In the genomic region with DNA sequence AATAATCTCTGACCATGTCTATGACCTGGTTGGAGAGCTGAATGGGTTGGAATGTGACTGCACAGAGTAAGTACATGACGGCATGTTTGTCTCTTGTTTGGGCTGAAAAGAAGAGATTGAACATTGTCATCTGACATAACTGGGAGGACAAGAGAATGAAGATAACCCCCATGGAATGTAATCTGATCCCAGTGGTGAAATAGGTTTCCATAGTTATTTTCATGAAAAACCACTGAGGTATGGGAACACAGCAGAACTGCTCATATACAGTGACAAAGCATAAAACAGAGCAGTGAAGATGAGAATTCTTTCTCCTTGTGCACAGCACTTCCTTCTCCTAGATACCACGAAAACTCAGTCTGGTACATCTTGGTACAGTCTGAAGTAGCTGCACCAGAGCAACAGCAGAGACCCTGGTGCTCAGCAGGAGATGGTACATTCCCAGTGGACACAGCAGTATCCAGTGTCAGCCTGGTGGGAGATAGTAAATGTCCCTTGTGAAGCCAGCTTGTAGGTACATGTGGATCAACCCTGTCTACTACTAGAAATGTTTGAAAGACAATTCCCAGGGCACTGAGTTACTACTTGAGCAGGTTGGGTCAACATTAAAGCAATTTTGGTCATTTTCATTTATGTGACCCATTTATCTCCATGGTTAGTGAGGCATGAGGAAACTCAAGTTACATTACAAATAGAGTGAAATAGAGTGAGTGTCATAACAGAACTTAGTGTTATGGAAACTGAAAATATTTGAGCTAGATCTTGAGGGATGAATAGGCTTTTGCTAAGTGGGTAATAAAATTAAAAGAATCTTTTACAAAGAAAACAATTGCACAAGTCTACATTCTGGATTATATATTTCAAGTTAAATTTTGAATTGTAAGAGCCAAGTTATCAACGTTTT, we compare ENCODE assay signal across 11 cellular contexts.
DNase-seq lines count a peak whose midpoint lies in the region; ATAC-seq and TF ChIP-seq lines count a peak whose summit lies in the region.
"Had no signal": no experiment of that assay in that cellular context is flagged by ENCODE, and none has a peak within 500 bp of the region (broad histone marks: within the 10 kb centered on the region; RNA-seq: fewer than 3 reads in every experiment).

No MANE protein-coding gene starts in this region.

- H3K4me3 ChIP-seq in left lung, result no peak overlapping the region
- H3K4me3 ChIP-seq: lung had no signal

- no peaks in the 10 kb centered on the region; the same call in 1 of the 2 replicates for H3K27me3 Mint-ChIP-seq in HFFc6 (ENCODE audit: insufficient read depth)
- H3K27me3 Mint-ChIP-seq in activated T-cell treated with anti-CD3 and anti-CD28 coated beads, Interleukin-2, amount 50 U/mL, for 4 hours (ENCODE audit: low read depth), result no peaks in the 10 kb centered on the region

- peak overlapping the region; percentile 99 for H3K27ac Mint-ChIP-seq in HFFc6
- H3K27ac Mint-ChIP-seq: activated CD8-positive, alpha-beta T cell treated with anti-CD3 and anti-CD28 coated beads, Interleukin-2, amount 10 ng/mL, durations not matched to agents 7 days and 5 days had no signal

- no peaks in the 10 kb centered on the region for H3K36me3 Mint-ChIP-seq in HFFc6 (ENCODE audit: low read depth)
- H3K36me3 Mint-ChIP-seq in activated T-cell treated with anti-CD3 and anti-CD28 coated beads, Interleukin-2, amount 50 U/mL, for 4 hours (ENCODE audit: insufficient read depth), result no peaks in the 10 kb centered on the region

- H3K27ac ChIP-seq in left lung, result peak overlapping the region in 1 of 2 donors; percentile 46
- H3K27ac ChIP-seq in RWPE1, result no peak overlapping the region

- DNase-seq in HFFc6 (peak; percentile 74), NCI-H748 treated with DMSO at 0.1 percent for 48 hours (lab: John Stamatoyannopoulos, UW) (peak; percentile 59), left lung (no peak), NCI-H187 treated with DMSO at 0.1 percent for 48 hours (lab: John Stamatoyannopoulos, UW) (no peak), RWPE1 (ENCODE audit: low spot score) (no peak), iPS-NIHi7 (ENCODE audit: extremely low spot score) (no peak)
- DNase-seq in activated T-cell treated with anti-CD3 and anti-CD28 coated beads, Interleukin-2, amount 50 U/mL, for 4 hours, result no peak
- DNase-seq: activated CD8-positive, alpha-beta T cell treated with anti-CD3 and anti-CD28 coated beads, Interleukin-2, amount 10 ng/mL, durations not matched to agents 7 days and 5 days; dermis blood vessel endothelial cell had no signal

- intact Hi-C loops in left lung (cut with DNase I), result no loop called here

- CTCF ChIA-PET in RWPE1 (lab: Yijun Ruan, JAX), result no interaction called here

- H3K9me3 Mint-ChIP-seq in HFFc6, result no peaks in the 10 kb centered on the region
- no peaks in the 10 kb centered on the region for H3K9me3 Mint-ChIP-seq in activated T-cell treated with anti-CD3 and anti-CD28 coated beads, Interleukin-2, amount 50 U/mL, for 4 hours

- no peaks in the 10 kb centered on the region for H3K27me3 ChIP-seq in left lung

- ATAC-seq in GM18498 (IDR thresholded peaks at IDR 0.05; ENCODE audit: unreplicated experiment) (peak; percentile 66), left lung (peak; percentile 79)
- no peak for ATAC-seq in activated T-cell treated with anti-CD3 and anti-CD28 coated beads, Interleukin-2, amount 50 U/mL, for 4 hours
- ATAC-seq: activated CD8-positive, alpha-beta T cell treated with anti-CD3 and anti-CD28 coated beads, Interleukin-2, amount 10 ng/mL, durations not matched to agents 7 days and 5 days had no signal

- H3K4me1 Mint-ChIP-seq in HFFc6 (ENCODE audit: low read depth), result peaks cover 45% of the 10 kb centered on the region
- peaks cover 2% of the 10 kb centered on the region for H3K4me1 Mint-ChIP-seq in activated T-cell treated with anti-CD3 and anti-CD28 coated beads, Interleukin-2, amount 50 U/mL, for 4 hours (ENCODE audit: low read depth)

- no peaks in the 10 kb centered on the region for H3K9me3 ChIP-seq in left lung

- H3K4me3 Mint-ChIP-seq in HFFc6, result peak overlapping the region; percentile 62
- no peak overlapping the region for H3K4me3 Mint-ChIP-seq in activated T-cell treated with anti-CD3 and anti-CD28 coated beads, Interleukin-2, amount 50 U/mL, for 4 hours
- H3K4me3 Mint-ChIP-seq: activated CD8-positive, alpha-beta T cell treated with anti-CD3 and anti-CD28 coated beads, Interleukin-2, amount 10 ng/mL, durations not matched to agents 7 days and 5 days had no signal

- H3K36me3 ChIP-seq in left lung, result no peaks in the 10 kb centered on the region

- TF ChIP-seq CTCF in HFFc6 (IDR thresholded peaks at IDR 0.05), result no peak
- TF ChIP-seq CTCF in left lung (IDR thresholded peaks at IDR 0.05), result no peak
- no peak for TF ChIP-seq CTCF in RWPE1 (conservative IDR thresholded peaks at IDR 0.05; ENCODE audit: low read depth)

- POLR2A ChIA-PET in RWPE1 (lab: Yijun Ruan, JAX; ENCODE audit: low non-redundant PET), result no interaction called here

- peaks cover 0 to 5% of the 10 kb centered on the region in 2 donors for H3K4me1 ChIP-seq in left lung

Comparison
In these comparisons a context has a peak if more than half of its experiments do, and no peak if none do; other contexts are left out.
1. ATAC-seq: peak in GM18498 (single experiment) and left lung (single experiment); none in activated T-cell treated with anti-CD3 and anti-CD28 coated beads, Interleukin-2, amount 50 U/mL, for 4 hours (0 of 2).
2. DNase-seq: peak in HFFc6 (single experiment) and NCI-H748 treated with DMSO at 0.1 percent for 48 hours (single experiment); none in left lung (0 of 2), NCI-H187 treated with DMSO at 0.1 percent for 48 hours (single experiment), activated T-cell treated with anti-CD3 and anti-CD28 coated beads, Interleukin-2, amount 50 U/mL, for 4 hours (single experiment), RWPE1 (single experiment) and iPS-NIHi7 (single experiment).